In genomic region chrY:7792431-7792830, GRCh38 we compare ENCODE assay signal across 21 cellular contexts.
"Had no signal": no experiment of that assay in that cellular context is flagged by ENCODE, and none has a peak within 500 bp of the region (broad histone marks: within the 10 kb centered on the region; RNA-seq: fewer than 3 reads in every experiment).

No MANE protein-coding gene starts in this region.

- H3K4me2 ChIP-seq: hepatocyte had no signal

- ATAC-seq: naive thymus-derived CD4-positive, alpha-beta T cell; natural killer cell treated with Interleukin-12 subunit alpha and Interleukin-12 subunit beta and Interleukin-15 and Interleukin-18, amount 100 ng/mL, for 72 hours; right cardiac atrium; sciatic nerve; stimulated activated effector memory CD8-positive, alpha-beta T cell treated with anti-CD3 and anti-CD28 coated beads, Interleukin-12 subunit alpha, Interleukin-12 subunit beta, amount 100 ng/mL, for 72 hours; upper lobe of right lung had no signal

- H3K79me2 ChIP-seq: hepatocyte had no signal

- H3K9me3 ChIP-seq: left ventricle myocardium inferior, ovary, spleen, suprapubic skin, thoracic aorta, tibial artery, upper lobe of right lung had no signal

- H3K27ac ChIP-seq: hepatocyte, left ventricle myocardium inferior, ovary, spleen, suprapubic skin, thoracic aorta, tibial artery, upper lobe of right lung had no signal

- H3K27me3 ChIP-seq: hepatocyte, ovary, spleen, suprapubic skin, tibial artery, upper lobe of right lung had no signal

- H3K36me3 ChIP-seq: left ventricle myocardium inferior, ovary, spleen, suprapubic skin, thoracic aorta, tibial artery, upper lobe of right lung had no signal

- DNase-seq: islet precursor cell; left ventricle myocardium inferior; mesendoderm; naive thymus-derived CD4-positive, alpha-beta T cell; ovary; retina; right cardiac atrium; small intestine; spleen; stimulated activated CD4-positive, alpha-beta T cell treated with anti-CD3 and anti-CD28 coated beads, Interleukin-4, amount 100 ng/mL, for 24 hours; stimulated activated naive CD4-positive, alpha-beta T cell; tibial artery; trophoblast cell; upper lobe of right lung had no signal

- H3K4me1 ChIP-seq: left ventricle myocardium inferior, spleen, suprapubic skin, tibial artery, upper lobe of right lung had no signal

- H2AFZ ChIP-seq: hepatocyte had no signal

- H3K4me3 ChIP-seq: hepatocyte, left ventricle myocardium inferior, lung, ovary, spleen, suprapubic skin, thoracic aorta, tibial artery, upper lobe of right lung had no signal
